Comparison of ENCODE assay signal across 8 cellular contexts in genomic region chr10:89702121-89702480, GRCh38. TPM values are rescaled to one million over a fixed set of nuclear protein-coding genes. Genes with fewer than 3 reads are reported as not detected.
DNase-seq lines count a peak whose midpoint lies in the region; ATAC-seq and TF ChIP-seq lines count a peak whose summit lies in the region.

No MANE protein-coding gene starts in this region.

- H4K91ac ChIP-seq in mesenchymal stem cell (ENCODE audit: low read length) = no peak overlapping the region

- peaks cover 4% of the 10 kb centered on the region for H3K4me1 ChIP-seq in mesenchymal stem cell (ENCODE audit: control insufficient read depth, insufficient read depth, low read depth, low read length)
- peaks cover 7% of the 10 kb centered on the region for H3K4me1 ChIP-seq in upper lobe of right lung

- no peak overlapping the region for H4K8ac ChIP-seq in mesenchymal stem cell (ENCODE audit: low read length)

- no peak for TF ChIP-seq CTCF in upper lobe of right lung (IDR thresholded peaks at IDR 0.05)

- no peak overlapping the region for H2BK15ac ChIP-seq in mesenchymal stem cell (ENCODE audit: low read depth, poor library complexity, severe bottlenecking)

- ATAC-seq in upper lobe of right lung = no peak
- ATAC-seq in GM18511 (IDR thresholded peaks at IDR 0.05; ENCODE audit: unreplicated experiment) = no peak

- DNase-seq in NK-92 treated with Interleukin-12 subunit alpha and Interleukin-12 subunit beta, amount 100 ng/mL, for 24 hours (lab: John Stamatoyannopoulos, UW) = peak; percentile 7
- DNase-seq in NK-92 (lab: John Stamatoyannopoulos, UW; ENCODE audit: unreplicated experiment) = no peak
- DNase-seq in NOMO-1 treated with DMSO at 0.1 percent for 48 hours (lab: John Stamatoyannopoulos, UW; ENCODE audit: unreplicated experiment) = peak; percentile 33
- DNase-seq in astrocyte of the hippocampus (ENCODE audit: low read depth, low spot score) = peak; percentile 23
- peak; percentile 31 for DNase-seq in mesenchymal stem cell
- DNase-seq in upper lobe of right lung = no peak
- DNase-seq in hypothalamus (lab: John Stamatoyannopoulos, UW) = no peak

- peak overlapping the region in 1 of 2 experiments; percentile 50 for H3K18ac ChIP-seq in mesenchymal stem cell (ENCODE audit: low read depth in 1 of 2, low read length in 2 of 2)

- no peak overlapping the region for H3K4ac ChIP-seq in mesenchymal stem cell (ENCODE audit: low read depth in 1 of 2, low read length in 2 of 2)

- H2AK5ac ChIP-seq in mesenchymal stem cell (ENCODE audit: low read length, severe bottlenecking) = no peak overlapping the region

- H3K23ac ChIP-seq in mesenchymal stem cell (ENCODE audit: low read length in 2 of 2) = no peak overlapping the region

- H3K9me3 ChIP-seq in mesenchymal stem cell (ENCODE audit: control insufficient read depth, low read length) (no peaks in the 10 kb centered on the region), upper lobe of right lung (no peaks in the 10 kb centered on the region)

- peak overlapping the region; percentile 87 for H3K4me2 ChIP-seq in mesenchymal stem cell (ENCODE audit: low read length, poor library complexity, severe bottlenecking)

- no peak overlapping the region for H2BK12ac ChIP-seq in mesenchymal stem cell (ENCODE audit: low read length in 2 of 2)

- no peak overlapping the region for H3K27ac ChIP-seq in mesenchymal stem cell (ENCODE audit: low read length, poor library complexity, severe bottlenecking)
- H3K27ac ChIP-seq in upper lobe of right lung = no peak overlapping the region

- WGBS in mesenchymal stem cell = 0% methylated on average over 3 of the region's 7 CpGs

- H2BK5ac ChIP-seq in mesenchymal stem cell (ENCODE audit: low read depth, low read length, poor library complexity, severe bottlenecking) = no peak overlapping the region

- H3K79me1 ChIP-seq in mesenchymal stem cell (replicated peaks; ENCODE audit: low read length, poor library complexity, severe bottlenecking) = peaks cover 2% of the 10 kb centered on the region

- peak overlapping the region; percentile 93 for H3K9ac ChIP-seq in mesenchymal stem cell (ENCODE audit: low read length)

- H3K36me3 ChIP-seq in mesenchymal stem cell (ENCODE audit: control insufficient read depth in 1 of 2, insufficient read depth in 2 of 2, low read depth in 1 of 2, low read length in 2 of 2) (no peaks in the 10 kb centered on the region), upper lobe of right lung (no peaks in the 10 kb centered on the region)

- H3K14ac ChIP-seq in mesenchymal stem cell (ENCODE audit: low read length in 2 of 2) = no peak overlapping the region

- no peaks in the 10 kb centered on the region for H3K27me3 ChIP-seq in mesenchymal stem cell (ENCODE audit: control insufficient read depth in 1 of 2, insufficient read depth in 1 of 2, low read length in 2 of 2)
- no peaks in the 10 kb centered on the region for H3K27me3 ChIP-seq in upper lobe of right lung

- intact Hi-C loops in upper lobe of right lung (cut with DNase I) = no loop called here

- no peak overlapping the region for H2AFZ ChIP-seq in mesenchymal stem cell (ENCODE audit: low read depth, low read length)

- H3K4me3 ChIP-seq in mesenchymal stem cell (ENCODE audit: insufficient read depth in 1 of 2, low read depth in 1 of 2, low read length in 2 of 2) = peak overlapping the region; percentile 45 to 100
- H3K4me3 ChIP-seq in upper lobe of right lung = peak overlapping the region; percentile 82

- no peak overlapping the region for H2BK120ac ChIP-seq in mesenchymal stem cell (ENCODE audit: low read depth, low read length)

RNA-seq across cellular contexts. Expression of gene KIF20B, which starts 0.7 kb away (rescaled TPM):
- polyA plus RNA-seq in mesenchymal stem cell (2013, experiment 1 of 2) = 4.0 TPM
- 3.9 TPM for polyA plus RNA-seq in mesenchymal stem cell (2013, experiment 2 of 2)
- total RNA-seq in upper lobe of right lung = 5.1 TPM

RNA-seq across cellular contexts. Expression of gene PANK1, which starts 57.1 kb away (rescaled TPM):
- polyA plus RNA-seq in mesenchymal stem cell (2013, experiment 1 of 2) = 6.9 TPM
- 7.7 TPM for polyA plus RNA-seq in mesenchymal stem cell (2013, experiment 2 of 2)
- total RNA-seq in upper lobe of right lung = 8.0 TPM

Comparison
In these comparisons a context has a peak if more than half of its experiments do, and no peak if none do; other contexts are left out.
1. DNase-seq: peak in NK-92 treated with Interleukin-12 subunit alpha and Interleukin-12 subunit beta, amount 100 ng/mL, for 24 hours (single experiment), NOMO-1 treated with DMSO at 0.1 percent for 48 hours (single experiment), astrocyte of the hippocampus (single experiment) and mesenchymal stem cell (single experiment); none in NK-92 (single experiment), upper lobe of right lung (single experiment) and hypothalamus (0 of 51).